ENCODE assay signal across 8 cellular contexts in genomic region chr2:159615936-159616733, GRCh38. TPM values are rescaled to one million over a fixed set of nuclear protein-coding genes. Genes with fewer than 3 reads are reported as not detected.
DNase-seq lines count a peak whose midpoint lies in the region; ATAC-seq, FAIRE-seq and TF ChIP-seq lines count a peak whose summit lies in the region.

BAZ2B (minus strand) TSS chr2:159616548; CDS start chr2:159478719, 137,829 bp downstream.

- H3K4me3 Mint-ChIP-seq in natural killer cell (peak within 1 kb of the TSS; percentile 91), type B pancreatic cell (peak within 1 kb of the TSS; percentile 91)

- FAIRE-seq in frontal cortex (lab: Jason Lieb, UNC), result no peak

- DNase-seq in D341Med (ENCODE audit: low spot score), result peak; percentile 54
- peak; percentile 41 to 84 for DNase-seq in NOMO-1 (lab: John Stamatoyannopoulos, UW; ENCODE audit: unreplicated experiment in 2 of 2)
- peak in 1 of 2 donors; percentile 31 for DNase-seq in activated naive CD4-positive, alpha-beta T cell treated with anti-CD3 and anti-CD28 coated beads, Interleukin-2, amount 50 U/mL, for 72 hours (ENCODE audit: low spot score in 2 of 2)
- DNase-seq in frontal cortex (ENCODE audit: low spot score in 2 of 2), result peak; percentile 56 to 58
- no peak for DNase-seq in natural killer cell
- DNase-seq in type B pancreatic cell (ENCODE audit: extremely low spot score, unreplicated experiment), result peak; percentile 78

- H3K4me1 Mint-ChIP-seq in natural killer cell (peaks cover 17% of the 10 kb centered on the region in 2 donors), type B pancreatic cell (ENCODE audit: unreplicated experiment) (peaks cover 33% of the 10 kb centered on the region)

- H3K27ac Mint-ChIP-seq in activated naive CD4-positive, alpha-beta T cell treated with anti-CD3 and anti-CD28 coated beads, Interleukin-2, amount 50 U/mL, for 72 hours, result peak within 1 kb of the TSS; percentile 65 to 77
- H3K27ac Mint-ChIP-seq in natural killer cell, result peak within 1 kb of the TSS; percentile 65 to 87
- H3K27ac Mint-ChIP-seq in type B pancreatic cell, result peak within 1 kb of the TSS; percentile 97

- H3K9me3 Mint-ChIP-seq in activated naive CD4-positive, alpha-beta T cell treated with anti-CD3 and anti-CD28 coated beads, Interleukin-2, amount 50 U/mL, for 72 hours, result no peaks in the 10 kb centered on the region
- H3K9me3 Mint-ChIP-seq in natural killer cell, result no peaks in the 10 kb centered on the region
- no peaks in the 10 kb centered on the region for H3K9me3 Mint-ChIP-seq in type B pancreatic cell

- H3K36me3 Mint-ChIP-seq in activated naive CD4-positive, alpha-beta T cell treated with anti-CD3 and anti-CD28 coated beads, Interleukin-2, amount 50 U/mL, for 72 hours, result peaks cover 6 to 13% of the 10 kb centered on the region in 2 donors
- peaks cover 7% of the 10 kb centered on the region for H3K36me3 Mint-ChIP-seq in natural killer cell
- H3K36me3 Mint-ChIP-seq in type B pancreatic cell, result no peaks in the 10 kb centered on the region

- ATAC-seq in GM19397 (IDR thresholded peaks at IDR 0.05; ENCODE audit: unreplicated experiment) (peak; percentile 68), HG03460 (IDR thresholded peaks at IDR 0.05; ENCODE audit: unreplicated experiment) (peak; percentile 45), natural killer cell (peak; percentile 57 to 78 (median 78))
- ATAC-seq in activated naive CD4-positive, alpha-beta T cell treated with anti-CD3 and anti-CD28 coated beads, Interleukin-2, amount 50 U/mL, for 72 hours, result peak; percentile 73 to 79

- intact Hi-C loops in natural killer cell (cut with micrococcal nuclease), result loop anchor here (2.0 to 10.0 kb wide), 2 partner anchors 97 to 101 kb away; partner anchors contain the start of gene MARCHF7

- no peak for TF ChIP-seq CTCF in natural killer cell (IDR thresholded peaks at IDR 0.05)
- no peak for TF ChIP-seq CTCF in type B pancreatic cell (conservative IDR thresholded peaks at IDR 0.05)

- peaks cover 16% of the 10 kb centered on the region in 2 donors for H3K27me3 Mint-ChIP-seq in natural killer cell (ENCODE audit: low read depth in 2 of 2)
- H3K27me3 Mint-ChIP-seq in type B pancreatic cell, result no peaks in the 10 kb centered on the region

RNA-seq across cellular contexts. Expression of gene BAZ2B, which starts in this region (rescaled TPM):
- total RNA-seq in activated naive CD4-positive, alpha-beta T cell treated with anti-CD3 and anti-CD28 coated beads, Interleukin-2, amount 50 U/mL, for 72 hours, result 10 to 100 TPM in 1 of 2 donors, 1 to 10 TPM in 1; 9.4 to 15.0 TPM
- total RNA-seq in frontal cortex (192 TPM), natural killer cell (10 to 100 TPM; 59.8 to 73.7 (median 68.4) TPM), type B pancreatic cell (ENCODE audit: low replicate concordance) (65.2 and 80.4 TPM in 2 replicates)
